In genomic region chr1:56703747-56704146, GRCh38 we compare ENCODE assay signal across 34 cellular contexts.
"Had no signal": no experiment of that assay in that cellular context is flagged by ENCODE, and none has a peak within 500 bp of the region (broad histone marks: within the 10 kb centered on the region; RNA-seq: fewer than 3 reads in every experiment).

No MANE protein-coding gene starts in this region.

- H3K36me3 ChIP-seq: MG63 had no signal

- DNase-seq: Karpas-422, Kasumi-1, MG63, MM.1S, MV-4-11, NCI-H1048, NCI-H1092, NCI-H1092 treated with DMSO at 0.1 percent for 48 hours, NCI-H1105, NCI-H1105 treated with DMSO at 0.1 percent for 48 hours, NCI-H1417, NCI-H1417 treated with DMSO at 0.1 percent for 48 hours, NCI-H1436, NCI-H1436 treated with DMSO at 0.1 percent for 48 hours, NCI-H146, NCI-H1694, NCI-H1694 treated with DMSO at 0.1 percent for 48 hours, NCI-H187, NCI-H187 treated with DMSO at 0.1 percent for 48 hours, NCI-H1930, NCI-H2029, NCI-H2029 treated with DMSO at 0.1 percent for 48 hours, NCI-H2081, NCI-H2081 treated with DMSO at 0.1 percent for 48 hours, NCI-H2107, NCI-H2171, NCI-H2171 treated with DMSO at 0.1 percent for 48 hours, NCI-H2227 treated with DMSO at 0.1 percent for 48 hours, NCI-H226, NCI-H345, NCI-H446, NCI-H446 treated with DMSO at 0.1 percent for 48 hours, NCI-H510A, NCI-H510A treated with DMSO at 0.1 percent for 48 hours had no signal

- H3K4me3 ChIP-seq: MG63 had no signal
